Comparison of ENCODE assay signal across 8 cellular contexts in genomic region chr14:100192250-100192671, GRCh38. TPM values are rescaled to one million over a fixed set of nuclear protein-coding genes. Genes with fewer than 3 reads are reported as not detected.
DNase-seq lines count a peak whose midpoint lies in the region; TF ChIP-seq lines count a peak whose summit lies in the region.

No MANE protein-coding gene starts in this region.

- H3K9me3 Mint-ChIP-seq in osteocyte (ENCODE audit: unreplicated experiment), result no peaks in the 10 kb centered on the region

- 39 to 40% methylated on average over 21 of the region's 21 CpGs for WGBS in esophagus, 2 donors

- peak overlapping the region; percentile 57 for H3K4me3 Mint-ChIP-seq in osteocyte (ENCODE audit: unreplicated experiment)

- H3K36me3 Mint-ChIP-seq in osteocyte (ENCODE audit: unreplicated experiment), result no peaks in the 10 kb centered on the region

- H3K27ac Mint-ChIP-seq in osteocyte (ENCODE audit: unreplicated experiment), result peak overlapping the region; percentile 76

- H3K36me3 ChIP-seq in SJCRH30, result no peaks in the 10 kb centered on the region
- H3K36me3 ChIP-seq in esophagus (ENCODE audit: control insufficient read depth in 2 of 2, insufficient read depth in 2 of 2, low read length in 1 of 2), result no peaks in the 10 kb centered on the region

- H3K4me1 ChIP-seq in SJCRH30 (peaks cover 4% of the 10 kb centered on the region), esophagus (ENCODE audit: control insufficient read depth in 2 of 2, insufficient read depth in 2 of 2, low read length in 1 of 2) (peaks cover 5 to 17% of the 10 kb centered on the region in 2 donors)

- H3K27ac ChIP-seq in SJCRH30 (peak overlapping the region; percentile 74), esophagus (ENCODE audit: low read depth in 2 of 2, low read length in 1 of 2) (peak overlapping the region; percentile 86 to 92)

- no peaks in the 10 kb centered on the region for H3K27me3 Mint-ChIP-seq in osteocyte (ENCODE audit: unreplicated experiment)

- H3K27me3 ChIP-seq in SJCRH30 (no peaks in the 10 kb centered on the region), esophagus (ENCODE audit: control insufficient read depth in 1 of 2, insufficient read depth in 2 of 2, low read length in 2 of 2) (no peaks in the 10 kb centered on the region)

- peak; percentile 30 for DNase-seq in COLO668 (lab: John Stamatoyannopoulos, UW; ENCODE audit: unreplicated experiment)
- DNase-seq in SJCRH30, result peak; percentile 17 to 27
- DNase-seq in osteocyte (ENCODE audit: extremely low spot score, unreplicated experiment), result no peak
- no peak for DNase-seq in dermis blood vessel endothelial cell
- DNase-seq in RKO (ENCODE audit: low spot score), result no peak
- no peak for DNase-seq in activated effector memory CD4-positive, alpha-beta T cell treated with anti-CD3 and anti-CD28 coated beads, Interleukin-2, amount 50 U/mL, for 16 hours
- no peak for DNase-seq in NCI-H2227 treated with DMSO at 0.1 percent for 48 hours (lab: John Stamatoyannopoulos, UW)

- H3K9me3 ChIP-seq in SJCRH30 (replicated peaks) (no peaks in the 10 kb centered on the region), esophagus (ENCODE audit: control insufficient read depth in 2 of 2, insufficient read depth in 1 of 2, low read depth in 1 of 2, low read length in 1 of 2) (no peaks in the 10 kb centered on the region)

- peaks cover 10% of the 10 kb centered on the region for H3K4me1 Mint-ChIP-seq in osteocyte (ENCODE audit: unreplicated experiment)

- peak overlapping the region; percentile 56 for H3K4me3 ChIP-seq in SJCRH30
- H3K4me3 ChIP-seq in esophagus (ENCODE audit: low read depth in 1 of 2, low read length in 2 of 2), result peak overlapping the region; percentile 31 to 54

- TF ChIP-seq CTCF in osteocyte (IDR thresholded peaks at IDR 0.05), result no peak

RNA-seq across cellular contexts. Expression of gene DEGS2, which starts 32.8 kb away (rescaled TPM):
- total RNA-seq in SJCRH30 (2014; rRNA removed; shearing (Covaris generic)), result 0.03 TPM in 1 of 2 replicates, not detected in the other
- polyA plus RNA-seq in esophagus, result 10 to 100 TPM; 24.7 to 41.8 TPM
- total RNA-seq in osteocyte (0.19 and 0.21 TPM in 2 replicates), dermis blood vessel endothelial cell (0.68 and 2.0 TPM in 2 replicates)

RNA-seq across cellular contexts. Expression of gene YY1, which starts 46.7 kb away (rescaled TPM):
- total RNA-seq in SJCRH30 (2014; rRNA removed; shearing (Covaris generic)), result 58.6 and 60.9 TPM in 2 replicates
- 10 to 100 TPM; 24.7 to 36.9 TPM for polyA plus RNA-seq in esophagus
- total RNA-seq in osteocyte (70.0 and 77.2 TPM in 2 replicates), dermis blood vessel endothelial cell (55.1 and 63.1 TPM in 2 replicates)

Comparison
In these comparisons a context has a peak if more than half of its experiments do, and no peak if none do; other contexts are left out.
1. DNase-seq: peak in COLO668 (single experiment) and SJCRH30 (2 of 2); none in osteocyte (single experiment), dermis blood vessel endothelial cell (single experiment), RKO (single experiment), activated effector memory CD4-positive, alpha-beta T cell treated with anti-CD3 and anti-CD28 coated beads, Interleukin-2, amount 50 U/mL, for 16 hours (single experiment) and NCI-H2227 treated with DMSO at 0.1 percent for 48 hours (single experiment).